In genomic region chr1:48025076-48025475, GRCh38 we compare ENCODE assay signal across 20 cellular contexts. TPM values are rescaled to one million over a fixed set of nuclear protein-coding genes. Genes with fewer than 3 reads are reported as not detected.
DNase-seq lines count a peak whose midpoint lies in the region; ATAC-seq, FAIRE-seq and TF ChIP-seq lines count a peak whose summit lies in the region.
"Had no signal": no experiment of that assay in that cellular context is flagged by ENCODE, and none has a peak within 500 bp of the region (broad histone marks: within the 10 kb centered on the region; RNA-seq: fewer than 3 reads in every experiment).

No MANE protein-coding gene starts in this region.

- H3K4me3 ChIP-seq in heart left ventricle (no peak overlapping the region), coronary artery (no peak overlapping the region), small intestine (ENCODE audit: low read depth in 1 of 2, low read length in 2 of 2) (no peak overlapping the region), left lung (no peak overlapping the region)
- H3K4me3 ChIP-seq: GM23248, K562, PC-9 had no signal

- no peak for FAIRE-seq in small intestine (lab: Jason Lieb, UNC)
- FAIRE-seq: A204.1, D721Med, K562 had no signal

- peaks cover 0 to 4% (median 0%) of the 10 kb centered on the region in 12 donors for H3K4me1 ChIP-seq in heart left ventricle
- no peaks in the 10 kb centered on the region for H3K4me1 ChIP-seq in small intestine (ENCODE audit: control insufficient read depth in 2 of 2, insufficient read depth in 1 of 2, low read depth in 1 of 2, low read length in 1 of 2)
- no peaks in the 10 kb centered on the region for H3K4me1 ChIP-seq in left lung

- ATAC-seq in left cardiac atrium (peak; percentile 21 to 34), heart left ventricle (no peak), left lung (no peak)
- ATAC-seq: K562, T-cell had no signal

- H3K9me3 ChIP-seq in heart left ventricle (no peaks in the 10 kb centered on the region), small intestine (ENCODE audit: control insufficient read depth, low read depth) (no peaks in the 10 kb centered on the region), left lung (no peaks in the 10 kb centered on the region)

- TF ChIP-seq CTCF in heart left ventricle (IDR thresholded peaks at IDR 0.05) (no peak), coronary artery (IDR thresholded peaks at IDR 0.05) (no peak), left lung (IDR thresholded peaks at IDR 0.05) (no peak)

- no peak for TF ChIP-seq POLR2A in heart left ventricle (IDR thresholded peaks at IDR 0.05)

- H3K27ac ChIP-seq in heart left ventricle: no peak overlapping the region
- H3K27ac ChIP-seq in coronary artery: no peak overlapping the region
- H3K27ac ChIP-seq in small intestine (ENCODE audit: low read depth in 1 of 2, low read length in 1 of 2): no peak overlapping the region
- H3K27ac ChIP-seq in left lung: no peak overlapping the region
- H3K27ac ChIP-seq: GM23248, HL-60, PC-9 had no signal

- no peaks in the 10 kb centered on the region for H3K36me3 ChIP-seq in heart left ventricle
- H3K36me3 ChIP-seq in small intestine (ENCODE audit: control insufficient read depth in 2 of 2, insufficient read depth in 2 of 2, low read length in 2 of 2): no peaks in the 10 kb centered on the region
- H3K36me3 ChIP-seq in left lung: no peaks in the 10 kb centered on the region

- DNase-seq in left cardiac atrium (no peak), heart left ventricle (no peak), NCI-H82 (lab: John Stamatoyannopoulos, UW) (peak; percentile 97), coronary artery (ENCODE audit: low spot score) (peak; percentile 31), small intestine (peak; percentile 7), OCI-M2 (lab: John Stamatoyannopoulos, UW; ENCODE audit: unreplicated experiment) (no peak), left lung (no peak)
- DNase-seq in activated CD8-positive, alpha-beta memory T cell treated with anti-CD3 and anti-CD28 coated beads, Interleukin-2, amount 50 U/mL, for 48 hours: no peak
- DNase-seq: CD4-positive, CD25-positive, alpha-beta regulatory T cell; DMS79 treated with DMSO at 0.1 percent for 48 hours; GF-D8; GM23248; NCI-H1092; NCI-H2081; PC-9; T-cell had no signal

- H3K27me3 ChIP-seq in heart left ventricle (no peaks in the 10 kb centered on the region), small intestine (ENCODE audit: control insufficient read depth in 2 of 2, insufficient read depth in 2 of 2, low read length in 2 of 2) (no peaks in the 10 kb centered on the region), left lung (no peaks in the 10 kb centered on the region)

- intact Hi-C loops in left cardiac atrium (cut with DNase I): no loop called here
- intact Hi-C loops in heart left ventricle (cut with DNase I): no loop called here
- intact Hi-C loops in left lung (cut with DNase I): no loop called here

RNA-seq across cellular contexts. Expression of gene TRABD2B, which starts 27.9 kb away (rescaled TPM):
- total RNA-seq in left cardiac atrium (1 to 10 TPM; 6.2 to 7.6 TPM), heart left ventricle (1 to 10 TPM in 4 of 9 donors, under 1 TPM in 5; 0.31 to 1.1 (median 0.87) TPM), left lung (1 to 10 TPM in 1 of 2 donors, under 1 TPM in 1; 0.99 to 2.0 TPM)
- polyA plus RNA-seq in heart left ventricle (under 1 TPM; 0.46 to 0.80 TPM), small intestine (1 to 10 TPM in 1 of 3 donors, under 1 TPM in 1, not detected in 1; under 0.01 to 2.6 TPM)
- total RNA-seq: CD4-positive, CD25-positive, alpha-beta regulatory T cell; GM23248; K562; PC-9; T-cell had no signal
- polyA plus RNA-seq: CD4-positive, CD25-positive, alpha-beta regulatory T cell; GM23248; K562 had no signal

Comparison
In these comparisons a context has a peak if more than half of its experiments do, and no peak if none do; other contexts are left out.
1. ATAC-seq: peak in left cardiac atrium (2 of 2); none in heart left ventricle (0 of 4) and left lung (single experiment).
2. DNase-seq: peak in NCI-H82 (single experiment), coronary artery (single experiment) and small intestine (single experiment); none in left cardiac atrium (single experiment), heart left ventricle (0 of 5), OCI-M2 (single experiment), left lung (0 of 2) and activated CD8-positive, alpha-beta memory T cell treated with anti-CD3 and anti-CD28 coated beads, Interleukin-2, amount 50 U/mL, for 48 hours (single experiment).